ENCODE assay signal across 1 cellular context in the genomic region with DNA sequence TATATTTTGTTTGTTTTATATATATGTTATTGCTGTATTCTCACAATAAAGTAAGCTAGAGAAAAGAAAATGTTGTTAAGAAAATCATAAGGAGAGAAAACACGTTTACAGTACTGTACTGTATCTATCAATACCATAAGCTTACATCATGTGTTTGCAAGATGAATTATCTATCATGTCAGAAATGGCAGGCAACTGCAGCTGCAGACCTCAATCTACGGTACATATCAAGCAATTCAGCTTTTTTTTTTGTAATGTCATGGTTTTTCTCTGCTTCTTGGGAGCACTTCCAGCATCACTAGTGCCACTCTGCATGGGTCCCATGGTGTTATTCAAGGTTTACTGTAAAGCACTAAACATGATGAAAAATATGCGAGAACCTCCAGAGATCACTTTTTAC.
TF ChIP-seq lines count a peak whose summit lies in the region.

No MANE protein-coding gene starts in this region.

TF ChIP-seq in K562, 482 proteins besides CTCF, POLR2A, EP300 and RAD21 (continued from another document and continues in another):
- TF ChIP-seq, protein P1, sequence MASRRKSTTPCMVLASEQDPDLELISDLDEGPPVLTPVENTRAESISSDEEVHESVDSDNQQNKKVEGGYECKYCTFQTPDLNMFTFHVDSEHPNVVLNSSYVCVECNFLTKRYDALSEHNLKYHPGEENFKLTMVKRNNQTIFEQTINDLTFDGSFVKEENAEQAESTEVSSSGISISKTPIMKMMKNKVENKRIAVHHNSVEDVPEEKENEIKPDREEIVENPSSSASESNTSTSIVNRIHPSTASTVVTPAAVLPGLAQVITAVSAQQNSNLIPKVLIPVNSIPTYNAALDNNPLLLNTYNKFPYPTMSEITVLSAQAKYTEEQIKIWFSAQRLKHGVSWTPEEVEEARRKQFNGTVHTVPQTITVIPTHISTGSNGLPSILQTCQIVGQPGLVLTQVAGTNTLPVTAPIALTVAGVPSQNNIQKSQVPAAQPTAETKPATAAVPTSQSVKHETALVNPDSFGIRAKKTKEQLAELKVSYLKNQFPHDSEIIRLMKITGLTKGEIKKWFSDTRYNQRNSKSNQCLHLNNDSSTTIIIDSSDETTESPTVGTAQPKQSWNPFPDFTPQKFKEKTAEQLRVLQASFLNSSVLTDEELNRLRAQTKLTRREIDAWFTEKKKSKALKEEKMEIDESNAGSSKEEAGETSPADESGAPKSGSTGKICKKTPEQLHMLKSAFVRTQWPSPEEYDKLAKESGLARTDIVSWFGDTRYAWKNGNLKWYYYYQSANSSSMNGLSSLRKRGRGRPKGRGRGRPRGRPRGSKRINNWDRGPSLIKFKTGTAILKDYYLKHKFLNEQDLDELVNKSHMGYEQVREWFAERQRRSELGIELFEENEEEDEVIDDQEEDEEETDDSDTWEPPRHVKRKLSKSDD (conservative IDR thresholded peaks at IDR 0.05; ENCODE audit: low read length), result no peak
- TF ChIP-seq ZNF384 (IDR thresholded peaks at IDR 0.05; ENCODE audit: low read depth, low read length), result 0 out of 2 replicates have a peak, but pooled peaks have one; percentile 9
- TF ChIP-seq C11orf30 (IDR thresholded peaks at IDR 0.05; ENCODE audit: low read depth), result peak; percentile 83
- TF ChIP-seq ZNF431 (CRISPR knock-in tag; IDR thresholded peaks at IDR 0.05), result no peak
- TF ChIP-seq ZBTB8A (IDR thresholded peaks at IDR 0.05; ENCODE audit: partially characterized antibody), result no peak
- TF ChIP-seq, protein P2, sequence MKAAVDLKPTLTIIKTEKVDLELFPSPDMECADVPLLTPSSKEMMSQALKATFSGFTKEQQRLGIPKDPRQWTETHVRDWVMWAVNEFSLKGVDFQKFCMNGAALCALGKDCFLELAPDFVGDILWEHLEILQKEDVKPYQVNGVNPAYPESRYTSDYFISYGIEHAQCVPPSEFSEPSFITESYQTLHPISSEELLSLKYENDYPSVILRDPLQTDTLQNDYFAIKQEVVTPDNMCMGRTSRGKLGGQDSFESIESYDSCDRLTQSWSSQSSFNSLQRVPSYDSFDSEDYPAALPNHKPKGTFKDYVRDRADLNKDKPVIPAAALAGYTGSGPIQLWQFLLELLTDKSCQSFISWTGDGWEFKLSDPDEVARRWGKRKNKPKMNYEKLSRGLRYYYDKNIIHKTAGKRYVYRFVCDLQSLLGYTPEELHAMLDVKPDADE (conservative IDR thresholded peaks at IDR 0.05; ENCODE audit: control insufficient read depth, low read depth, low read length), result no peak
- TF ChIP-seq, protein P3, sequence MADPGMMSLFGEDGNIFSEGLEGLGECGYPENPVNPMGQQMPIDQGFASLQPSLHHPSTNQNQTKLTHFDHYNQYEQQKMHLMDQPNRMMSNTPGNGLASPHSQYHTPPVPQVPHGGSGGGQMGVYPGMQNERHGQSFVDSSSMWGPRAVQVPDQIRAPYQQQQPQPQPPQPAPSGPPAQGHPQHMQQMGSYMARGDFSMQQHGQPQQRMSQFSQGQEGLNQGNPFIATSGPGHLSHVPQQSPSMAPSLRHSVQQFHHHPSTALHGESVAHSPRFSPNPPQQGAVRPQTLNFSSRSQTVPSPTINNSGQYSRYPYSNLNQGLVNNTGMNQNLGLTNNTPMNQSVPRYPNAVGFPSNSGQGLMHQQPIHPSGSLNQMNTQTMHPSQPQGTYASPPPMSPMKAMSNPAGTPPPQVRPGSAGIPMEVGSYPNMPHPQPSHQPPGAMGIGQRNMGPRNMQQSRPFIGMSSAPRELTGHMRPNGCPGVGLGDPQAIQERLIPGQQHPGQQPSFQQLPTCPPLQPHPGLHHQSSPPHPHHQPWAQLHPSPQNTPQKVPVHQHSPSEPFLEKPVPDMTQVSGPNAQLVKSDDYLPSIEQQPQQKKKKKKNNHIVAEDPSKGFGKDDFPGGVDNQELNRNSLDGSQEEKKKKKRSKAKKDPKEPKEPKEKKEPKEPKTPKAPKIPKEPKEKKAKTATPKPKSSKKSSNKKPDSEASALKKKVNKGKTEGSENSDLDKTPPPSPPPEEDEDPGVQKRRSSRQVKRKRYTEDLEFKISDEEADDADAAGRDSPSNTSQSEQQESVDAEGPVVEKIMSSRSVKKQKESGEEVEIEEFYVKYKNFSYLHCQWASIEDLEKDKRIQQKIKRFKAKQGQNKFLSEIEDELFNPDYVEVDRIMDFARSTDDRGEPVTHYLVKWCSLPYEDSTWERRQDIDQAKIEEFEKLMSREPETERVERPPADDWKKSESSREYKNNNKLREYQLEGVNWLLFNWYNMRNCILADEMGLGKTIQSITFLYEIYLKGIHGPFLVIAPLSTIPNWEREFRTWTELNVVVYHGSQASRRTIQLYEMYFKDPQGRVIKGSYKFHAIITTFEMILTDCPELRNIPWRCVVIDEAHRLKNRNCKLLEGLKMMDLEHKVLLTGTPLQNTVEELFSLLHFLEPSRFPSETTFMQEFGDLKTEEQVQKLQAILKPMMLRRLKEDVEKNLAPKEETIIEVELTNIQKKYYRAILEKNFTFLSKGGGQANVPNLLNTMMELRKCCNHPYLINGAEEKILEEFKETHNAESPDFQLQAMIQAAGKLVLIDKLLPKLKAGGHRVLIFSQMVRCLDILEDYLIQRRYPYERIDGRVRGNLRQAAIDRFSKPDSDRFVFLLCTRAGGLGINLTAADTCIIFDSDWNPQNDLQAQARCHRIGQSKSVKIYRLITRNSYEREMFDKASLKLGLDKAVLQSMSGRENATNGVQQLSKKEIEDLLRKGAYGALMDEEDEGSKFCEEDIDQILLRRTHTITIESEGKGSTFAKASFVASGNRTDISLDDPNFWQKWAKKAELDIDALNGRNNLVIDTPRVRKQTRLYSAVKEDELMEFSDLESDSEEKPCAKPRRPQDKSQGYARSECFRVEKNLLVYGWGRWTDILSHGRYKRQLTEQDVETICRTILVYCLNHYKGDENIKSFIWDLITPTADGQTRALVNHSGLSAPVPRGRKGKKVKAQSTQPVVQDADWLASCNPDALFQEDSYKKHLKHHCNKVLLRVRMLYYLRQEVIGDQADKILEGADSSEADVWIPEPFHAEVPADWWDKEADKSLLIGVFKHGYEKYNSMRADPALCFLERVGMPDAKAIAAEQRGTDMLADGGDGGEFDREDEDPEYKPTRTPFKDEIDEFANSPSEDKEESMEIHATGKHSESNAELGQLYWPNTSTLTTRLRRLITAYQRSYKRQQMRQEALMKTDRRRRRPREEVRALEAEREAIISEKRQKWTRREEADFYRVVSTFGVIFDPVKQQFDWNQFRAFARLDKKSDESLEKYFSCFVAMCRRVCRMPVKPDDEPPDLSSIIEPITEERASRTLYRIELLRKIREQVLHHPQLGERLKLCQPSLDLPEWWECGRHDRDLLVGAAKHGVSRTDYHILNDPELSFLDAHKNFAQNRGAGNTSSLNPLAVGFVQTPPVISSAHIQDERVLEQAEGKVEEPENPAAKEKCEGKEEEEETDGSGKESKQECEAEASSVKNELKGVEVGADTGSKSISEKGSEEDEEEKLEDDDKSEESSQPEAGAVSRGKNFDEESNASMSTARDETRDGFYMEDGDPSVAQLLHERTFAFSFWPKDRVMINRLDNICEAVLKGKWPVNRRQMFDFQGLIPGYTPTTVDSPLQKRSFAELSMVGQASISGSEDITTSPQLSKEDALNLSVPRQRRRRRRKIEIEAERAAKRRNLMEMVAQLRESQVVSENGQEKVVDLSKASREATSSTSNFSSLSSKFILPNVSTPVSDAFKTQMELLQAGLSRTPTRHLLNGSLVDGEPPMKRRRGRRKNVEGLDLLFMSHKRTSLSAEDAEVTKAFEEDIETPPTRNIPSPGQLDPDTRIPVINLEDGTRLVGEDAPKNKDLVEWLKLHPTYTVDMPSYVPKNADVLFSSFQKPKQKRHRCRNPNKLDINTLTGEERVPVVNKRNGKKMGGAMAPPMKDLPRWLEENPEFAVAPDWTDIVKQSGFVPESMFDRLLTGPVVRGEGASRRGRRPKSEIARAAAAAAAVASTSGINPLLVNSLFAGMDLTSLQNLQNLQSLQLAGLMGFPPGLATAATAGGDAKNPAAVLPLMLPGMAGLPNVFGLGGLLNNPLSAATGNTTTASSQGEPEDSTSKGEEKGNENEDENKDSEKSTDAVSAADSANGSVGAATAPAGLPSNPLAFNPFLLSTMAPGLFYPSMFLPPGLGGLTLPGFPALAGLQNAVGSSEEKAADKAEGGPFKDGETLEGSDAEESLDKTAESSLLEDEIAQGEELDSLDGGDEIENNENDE (IDR thresholded peaks at IDR 0.05; ENCODE audit: low read depth, low read length), result no peak
- TF ChIP-seq, protein P4, sequence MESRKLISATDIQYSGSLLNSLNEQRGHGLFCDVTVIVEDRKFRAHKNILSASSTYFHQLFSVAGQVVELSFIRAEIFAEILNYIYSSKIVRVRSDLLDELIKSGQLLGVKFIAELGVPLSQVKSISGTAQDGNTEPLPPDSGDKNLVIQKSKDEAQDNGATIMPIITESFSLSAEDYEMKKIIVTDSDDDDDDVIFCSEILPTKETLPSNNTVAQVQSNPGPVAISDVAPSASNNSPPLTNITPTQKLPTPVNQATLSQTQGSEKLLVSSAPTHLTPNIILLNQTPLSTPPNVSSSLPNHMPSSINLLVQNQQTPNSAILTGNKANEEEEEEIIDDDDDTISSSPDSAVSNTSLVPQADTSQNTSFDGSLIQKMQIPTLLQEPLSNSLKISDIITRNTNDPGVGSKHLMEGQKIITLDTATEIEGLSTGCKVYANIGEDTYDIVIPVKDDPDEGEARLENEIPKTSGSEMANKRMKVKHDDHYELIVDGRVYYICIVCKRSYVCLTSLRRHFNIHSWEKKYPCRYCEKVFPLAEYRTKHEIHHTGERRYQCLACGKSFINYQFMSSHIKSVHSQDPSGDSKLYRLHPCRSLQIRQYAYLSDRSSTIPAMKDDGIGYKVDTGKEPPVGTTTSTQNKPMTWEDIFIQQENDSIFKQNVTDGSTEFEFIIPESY (CRISPR knock-in tag; IDR thresholded peaks at IDR 0.05), result no peak
- no peak for TF ChIP-seq MAZ (CRISPR knock-in tag; conservative IDR thresholded peaks at IDR 0.05 in 1 of 2, IDR thresholded peaks at IDR 0.05 in 1 of 2)
- no peak for TF ChIP-seq TCF7 (IDR thresholded peaks at IDR 0.05; ENCODE audit: borderline replicate concordance)
- 0 out of 4 replicates have a peak, but pooled peaks of 1 of the 2 experiments have one; percentile 19 for TF ChIP-seq TEAD1 (CRISPR knock-in tag; IDR thresholded peaks at IDR 0.05)
- TF ChIP-seq SRSF7 (optimal IDR thresholded peaks at IDR 0.05; ENCODE audit: low read depth, low read length), result no peak
- TF ChIP-seq, protein P5, sequence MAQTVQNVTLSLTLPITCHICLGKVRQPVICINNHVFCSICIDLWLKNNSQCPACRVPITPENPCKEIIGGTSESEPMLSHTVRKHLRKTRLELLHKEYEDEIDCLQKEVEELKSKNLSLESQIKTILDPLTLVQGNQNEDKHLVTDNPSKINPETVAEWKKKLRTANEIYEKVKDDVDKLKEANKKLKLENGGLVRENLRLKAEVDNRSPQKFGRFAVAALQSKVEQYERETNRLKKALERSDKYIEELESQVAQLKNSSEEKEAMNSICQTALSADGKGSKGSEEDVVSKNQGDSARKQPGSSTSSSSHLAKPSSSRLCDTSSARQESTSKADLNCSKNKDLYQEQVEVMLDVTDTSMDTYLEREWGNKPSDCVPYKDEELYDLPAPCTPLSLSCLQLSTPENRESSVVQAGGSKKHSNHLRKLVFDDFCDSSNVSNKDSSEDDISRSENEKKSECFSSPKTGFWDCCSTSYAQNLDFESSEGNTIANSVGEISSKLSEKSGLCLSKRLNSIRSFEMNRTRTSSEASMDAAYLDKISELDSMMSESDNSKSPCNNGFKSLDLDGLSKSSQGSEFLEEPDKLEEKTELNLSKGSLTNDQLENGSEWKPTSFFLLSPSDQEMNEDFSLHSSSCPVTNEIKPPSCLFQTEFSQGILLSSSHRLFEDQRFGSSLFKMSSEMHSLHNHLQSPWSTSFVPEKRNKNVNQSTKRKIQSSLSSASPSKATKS (CRISPR knock-in tag; IDR thresholded peaks at IDR 0.05), result no peak
- no peak for TF ChIP-seq E2F3 (CRISPR knock-in tag; IDR thresholded peaks at IDR 0.05)
- TF ChIP-seq, protein P6, sequence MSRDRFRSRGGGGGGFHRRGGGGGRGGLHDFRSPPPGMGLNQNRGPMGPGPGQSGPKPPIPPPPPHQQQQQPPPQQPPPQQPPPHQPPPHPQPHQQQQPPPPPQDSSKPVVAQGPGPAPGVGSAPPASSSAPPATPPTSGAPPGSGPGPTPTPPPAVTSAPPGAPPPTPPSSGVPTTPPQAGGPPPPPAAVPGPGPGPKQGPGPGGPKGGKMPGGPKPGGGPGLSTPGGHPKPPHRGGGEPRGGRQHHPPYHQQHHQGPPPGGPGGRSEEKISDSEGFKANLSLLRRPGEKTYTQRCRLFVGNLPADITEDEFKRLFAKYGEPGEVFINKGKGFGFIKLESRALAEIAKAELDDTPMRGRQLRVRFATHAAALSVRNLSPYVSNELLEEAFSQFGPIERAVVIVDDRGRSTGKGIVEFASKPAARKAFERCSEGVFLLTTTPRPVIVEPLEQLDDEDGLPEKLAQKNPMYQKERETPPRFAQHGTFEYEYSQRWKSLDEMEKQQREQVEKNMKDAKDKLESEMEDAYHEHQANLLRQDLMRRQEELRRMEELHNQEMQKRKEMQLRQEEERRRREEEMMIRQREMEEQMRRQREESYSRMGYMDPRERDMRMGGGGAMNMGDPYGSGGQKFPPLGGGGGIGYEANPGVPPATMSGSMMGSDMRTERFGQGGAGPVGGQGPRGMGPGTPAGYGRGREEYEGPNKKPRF (IDR thresholded peaks at IDR 0.05; ENCODE audit: low read depth, low read length), result no peak
- TF ChIP-seq ZNF217 (CRISPR knock-in tag; IDR thresholded peaks at IDR 0.05), result no peak
- TF ChIP-seq CBFA2T3 (IDR thresholded peaks at IDR 0.05), result peak; percentile 77
- TF ChIP-seq TAF1 (IDR thresholded peaks at IDR 0.05; ENCODE audit: control insufficient read depth, extremely low read depth, insufficient read depth, low read length, severe bottlenecking), result no peak
- TF ChIP-seq, protein P7, sequence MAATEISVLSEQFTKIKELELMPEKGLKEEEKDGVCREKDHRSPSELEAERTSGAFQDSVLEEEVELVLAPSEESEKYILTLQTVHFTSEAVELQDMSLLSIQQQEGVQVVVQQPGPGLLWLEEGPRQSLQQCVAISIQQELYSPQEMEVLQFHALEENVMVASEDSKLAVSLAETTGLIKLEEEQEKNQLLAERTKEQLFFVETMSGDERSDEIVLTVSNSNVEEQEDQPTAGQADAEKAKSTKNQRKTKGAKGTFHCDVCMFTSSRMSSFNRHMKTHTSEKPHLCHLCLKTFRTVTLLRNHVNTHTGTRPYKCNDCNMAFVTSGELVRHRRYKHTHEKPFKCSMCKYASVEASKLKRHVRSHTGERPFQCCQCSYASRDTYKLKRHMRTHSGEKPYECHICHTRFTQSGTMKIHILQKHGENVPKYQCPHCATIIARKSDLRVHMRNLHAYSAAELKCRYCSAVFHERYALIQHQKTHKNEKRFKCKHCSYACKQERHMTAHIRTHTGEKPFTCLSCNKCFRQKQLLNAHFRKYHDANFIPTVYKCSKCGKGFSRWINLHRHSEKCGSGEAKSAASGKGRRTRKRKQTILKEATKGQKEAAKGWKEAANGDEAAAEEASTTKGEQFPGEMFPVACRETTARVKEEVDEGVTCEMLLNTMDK (IDR thresholded peaks at IDR 0.05; ENCODE audit: borderline replicate concordance, insufficient read depth, low read depth, low read length, poor library complexity, severe bottlenecking), result no peak
- no peak for TF ChIP-seq NFE2L1 (tag; IDR thresholded peaks at IDR 0.05; ENCODE audit: borderline replicate concordance, low read depth)
- no peak for TF ChIP-seq MEF2A (IDR thresholded peaks at IDR 0.05; ENCODE audit: control insufficient read depth, low read depth, low read length)
